12 cellular contexts compared by ENCODE assay signal in the genomic region with DNA sequence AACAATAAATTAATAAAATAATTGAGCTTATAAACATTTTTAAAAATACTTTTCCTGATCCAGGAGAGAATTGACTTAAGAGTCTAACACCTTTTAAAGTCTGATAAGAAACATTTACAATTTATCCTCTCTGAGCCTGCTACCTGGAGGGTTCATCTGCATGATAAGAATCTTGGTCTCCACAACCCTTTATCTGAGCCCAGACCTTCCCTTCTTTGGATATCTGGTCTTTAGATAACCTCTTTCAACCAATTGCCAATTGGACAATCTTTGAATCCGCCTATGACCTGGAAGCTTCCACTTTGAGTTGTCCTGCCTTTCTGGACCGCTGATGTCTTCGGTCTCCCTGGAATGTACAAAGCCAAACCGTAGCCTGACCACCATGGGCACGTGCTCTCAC.
DNase-seq lines count a peak whose midpoint lies in the region; ATAC-seq and TF ChIP-seq lines count a peak whose summit lies in the region.
"Had no signal": no experiment of that assay in that cellular context is flagged by ENCODE, and none has a peak within 500 bp of the region (broad histone marks: within the 10 kb centered on the region; RNA-seq: fewer than 3 reads in every experiment).

No MANE protein-coding gene starts in this region.

- no peaks in the 10 kb centered on the region for H4K20me1 ChIP-seq in OCI-LY3 (ENCODE audit: insufficient read depth, low read length)
- H4K20me1 ChIP-seq: BLaER1 treated with 17β-estradiol and CSF1 and Interleukin-3, amounts not matched to agents 10 nM and 100 nM had no signal

- H3K4me3 ChIP-seq in OCI-LY3 (ENCODE audit: low read length) (no peak overlapping the region), endodermal cell (ENCODE audit: low read length) (peak overlapping the region; percentile 53), heart left ventricle (no peak overlapping the region), esophagus muscularis mucosa (no peak overlapping the region)
- H3K4me3 ChIP-seq: BLaER1 treated with 17β-estradiol and CSF1 and Interleukin-3, amounts not matched to agents 10 nM and 100 nM; GM23248 had no signal

- intact Hi-C loops in heart left ventricle (cut with DNase I) (loop anchor here (1.0 to 10.0 kb wide), 12 partner anchors 89 to 1691 kb away; a partner anchor contains a TSS), esophagus muscularis mucosa (cut with DNase I) (loop anchor here (5.0 kb wide), 1 partner anchor 1691 kb away; no protein-coding TSS in a partner anchor)

- H3K27ac Mint-ChIP-seq in T-helper 17 cell (peak overlapping the region; percentile 56), endodermal cell (peak overlapping the region; percentile 74)
- H3K27ac Mint-ChIP-seq: B cell, HFFc6, IgD-negative memory B cell had no signal

- H3K9ac ChIP-seq in OCI-LY3 (ENCODE audit: low read length) = no peak overlapping the region
- H3K9ac ChIP-seq in endodermal cell (ENCODE audit: extremely low read depth, low read length, poor library complexity, severe bottlenecking) = no peak overlapping the region
- H3K9ac ChIP-seq: BLaER1 treated with 17β-estradiol and CSF1 and Interleukin-3, amounts not matched to agents 10 nM and 100 nM; GM23248 had no signal

- H3K4me1 Mint-ChIP-seq in T-helper 17 cell (peaks cover 4% of the 10 kb centered on the region), endodermal cell (peaks cover 19% of the 10 kb centered on the region)
- H3K4me1 Mint-ChIP-seq: B cell, IgD-negative memory B cell had no signal

- H3K4me1 ChIP-seq in OCI-LY3 (ENCODE audit: low read length) (peaks cover 8% of the 10 kb centered on the region; the same call in 1 of the 2 replicates), endodermal cell (ENCODE audit: control insufficient read depth, insufficient read depth, low read length) (no peaks in the 10 kb centered on the region), heart left ventricle (no peaks in the 10 kb centered on the region), esophagus muscularis mucosa (peaks cover 0 to 3% (median 0%) of the 10 kb centered on the region in 4 donors)
- H3K4me1 ChIP-seq: BLaER1 treated with 17β-estradiol and CSF1 and Interleukin-3, amounts not matched to agents 10 nM and 100 nM had no signal

- H3K36me3 Mint-ChIP-seq in T-helper 17 cell (ENCODE audit: low read depth) (no peaks in the 10 kb centered on the region), endodermal cell (ENCODE audit: low read depth) (no peaks in the 10 kb centered on the region)
- H3K36me3 Mint-ChIP-seq: CD8-positive, alpha-beta memory T cell; IgD-negative memory B cell had no signal

- H3K27me3 Mint-ChIP-seq in T-helper 17 cell = no peaks in the 10 kb centered on the region
- peaks cover 25% of the 10 kb centered on the region for H3K27me3 Mint-ChIP-seq in endodermal cell (ENCODE audit: insufficient read depth)
- H3K27me3 Mint-ChIP-seq: B cell, IgD-negative memory B cell had no signal

- peaks cover 2% of the 10 kb centered on the region for H3K9me3 Mint-ChIP-seq in endodermal cell
- H3K9me3 Mint-ChIP-seq: CD8-positive, alpha-beta memory T cell; HFFc6; IgD-negative memory B cell had no signal

- TF ChIP-seq EP300 in esophagus muscularis mucosa (IDR thresholded peaks at IDR 0.05) = no peak

- H2AFZ ChIP-seq in OCI-LY3 (ENCODE audit: low read depth, low read length) = peak overlapping the region; percentile 94
- H2AFZ ChIP-seq: GM23248 had no signal

- TF ChIP-seq CTCF in OCI-LY3 (IDR thresholded peaks at IDR 0.05; ENCODE audit: low read depth, low read length) (no peak), endodermal cell (conservative IDR thresholded peaks at IDR 0.05) (no peak), heart left ventricle (IDR thresholded peaks at IDR 0.05) (no peak), esophagus muscularis mucosa (IDR thresholded peaks at IDR 0.05) (no peak)

- H3K79me2 ChIP-seq in OCI-LY3 (ENCODE audit: low read length) = no peaks in the 10 kb centered on the region

- 78 to 91% methylated on average over 5 of the region's 5 CpGs for WGBS in endodermal cell (ENCODE audit: insufficient coverage in 1 of 2, insufficient read length in 1 of 2), 2 experiments
- WGBS in heart left ventricle, 4 donors = 74 to 86% (median 82%) methylated on average over 5 of the region's 5 CpGs
- 88% methylated on average over 5 of the region's 5 CpGs for WGBS in esophagus muscularis mucosa

- TF ChIP-seq POLR2A in heart left ventricle (IDR thresholded peaks at IDR 0.05) = no peak
- TF ChIP-seq POLR2A in esophagus muscularis mucosa (IDR thresholded peaks at IDR 0.05; ENCODE audit: low read depth) = no peak

- H3K4me2 ChIP-seq in OCI-LY3 (ENCODE audit: low read length) = no peak overlapping the region
- H3K4me2 ChIP-seq: BLaER1 treated with 17β-estradiol and CSF1 and Interleukin-3, amounts not matched to agents 10 nM and 100 nM had no signal

- H3K36me3 ChIP-seq in OCI-LY3 (replicated peaks; ENCODE audit: low read depth, low read length) (no peaks in the 10 kb centered on the region), endodermal cell (ENCODE audit: control insufficient read depth, insufficient read depth, low read length) (no peaks in the 10 kb centered on the region), heart left ventricle (no peaks in the 10 kb centered on the region), esophagus muscularis mucosa (no peaks in the 10 kb centered on the region)
- H3K36me3 ChIP-seq: BLaER1 treated with 17β-estradiol and CSF1 and Interleukin-3, amounts not matched to agents 10 nM and 100 nM had no signal

- no peaks in the 10 kb centered on the region for H3K9me3 ChIP-seq in OCI-LY3 (ENCODE audit: insufficient read depth, low read length)
- H3K9me3 ChIP-seq in T-helper 17 cell (ENCODE audit: control insufficient read depth, low read length, poor library complexity, severe bottlenecking) = no peaks in the 10 kb centered on the region
- H3K9me3 ChIP-seq in endodermal cell (ENCODE audit: control insufficient read depth, low read length) = peaks cover 21% of the 10 kb centered on the region
- H3K9me3 ChIP-seq in heart left ventricle = no peaks in the 10 kb centered on the region
- no peaks in the 10 kb centered on the region for H3K9me3 ChIP-seq in esophagus muscularis mucosa
- H3K9me3 ChIP-seq: BLaER1 treated with 17β-estradiol and CSF1 and Interleukin-3, amounts not matched to agents 10 nM and 100 nM had no signal

- no peaks in the 10 kb centered on the region for H3K27me3 ChIP-seq in OCI-LY3 (ENCODE audit: low read depth, low read length)
- H3K27me3 ChIP-seq in endodermal cell (ENCODE audit: control insufficient read depth, insufficient read depth, low read length, poor library complexity, severe bottlenecking) = peaks cover 3% of the 10 kb centered on the region
- H3K27me3 ChIP-seq in heart left ventricle = peaks cover 0 to 3% (median 0%) of the 10 kb centered on the region in 9 donors
- H3K27me3 ChIP-seq in esophagus muscularis mucosa = peaks cover 0 to 13% (median 0%) of the 10 kb centered on the region in 4 donors
- H3K27me3 ChIP-seq: BLaER1 treated with 17β-estradiol and CSF1 and Interleukin-3, amounts not matched to agents 10 nM and 100 nM had no signal

- H3K27ac ChIP-seq in OCI-LY3 (ENCODE audit: low read length) = no peak overlapping the region
- H3K27ac ChIP-seq in endodermal cell (ENCODE audit: low read depth, low read length) = no peak overlapping the region
- H3K27ac ChIP-seq in heart left ventricle = no peak overlapping the region
- no peak overlapping the region for H3K27ac ChIP-seq in esophagus muscularis mucosa (replicated peaks in 1 of 4)
- H3K27ac ChIP-seq: BLaER1 treated with 17β-estradiol and CSF1 and Interleukin-3, amounts not matched to agents 10 nM and 100 nM; GM23248 had no signal

- H3K4me3 Mint-ChIP-seq in T-helper 17 cell (peak overlapping the region; percentile 28), endodermal cell (no peak overlapping the region)
- H3K4me3 Mint-ChIP-seq: B cell; CD8-positive, alpha-beta memory T cell; HFFc6; IgD-negative memory B cell had no signal

- DNase-seq in T-helper 17 cell (no peak), endodermal cell (peak; percentile 61), HK-2 (ENCODE audit: unreplicated experiment) (no peak), heart left ventricle (no peak), esophagus muscularis mucosa (ENCODE audit: extremely low spot score) (no peak)

- no peak for ATAC-seq in T-helper 17 cell
- ATAC-seq in heart left ventricle = no peak
